ENCODE assay signal across 1 cellular context in genomic region chr3:12486001-12486400, GRCh38.
TF ChIP-seq lines count a peak whose summit lies in the region.

No MANE protein-coding gene starts in this region.

TF ChIP-seq in GM23338, 12 proteins besides CTCF, POLR2A, EP300 and RAD21 (continued from another document):
- TF ChIP-seq, protein P1, sequence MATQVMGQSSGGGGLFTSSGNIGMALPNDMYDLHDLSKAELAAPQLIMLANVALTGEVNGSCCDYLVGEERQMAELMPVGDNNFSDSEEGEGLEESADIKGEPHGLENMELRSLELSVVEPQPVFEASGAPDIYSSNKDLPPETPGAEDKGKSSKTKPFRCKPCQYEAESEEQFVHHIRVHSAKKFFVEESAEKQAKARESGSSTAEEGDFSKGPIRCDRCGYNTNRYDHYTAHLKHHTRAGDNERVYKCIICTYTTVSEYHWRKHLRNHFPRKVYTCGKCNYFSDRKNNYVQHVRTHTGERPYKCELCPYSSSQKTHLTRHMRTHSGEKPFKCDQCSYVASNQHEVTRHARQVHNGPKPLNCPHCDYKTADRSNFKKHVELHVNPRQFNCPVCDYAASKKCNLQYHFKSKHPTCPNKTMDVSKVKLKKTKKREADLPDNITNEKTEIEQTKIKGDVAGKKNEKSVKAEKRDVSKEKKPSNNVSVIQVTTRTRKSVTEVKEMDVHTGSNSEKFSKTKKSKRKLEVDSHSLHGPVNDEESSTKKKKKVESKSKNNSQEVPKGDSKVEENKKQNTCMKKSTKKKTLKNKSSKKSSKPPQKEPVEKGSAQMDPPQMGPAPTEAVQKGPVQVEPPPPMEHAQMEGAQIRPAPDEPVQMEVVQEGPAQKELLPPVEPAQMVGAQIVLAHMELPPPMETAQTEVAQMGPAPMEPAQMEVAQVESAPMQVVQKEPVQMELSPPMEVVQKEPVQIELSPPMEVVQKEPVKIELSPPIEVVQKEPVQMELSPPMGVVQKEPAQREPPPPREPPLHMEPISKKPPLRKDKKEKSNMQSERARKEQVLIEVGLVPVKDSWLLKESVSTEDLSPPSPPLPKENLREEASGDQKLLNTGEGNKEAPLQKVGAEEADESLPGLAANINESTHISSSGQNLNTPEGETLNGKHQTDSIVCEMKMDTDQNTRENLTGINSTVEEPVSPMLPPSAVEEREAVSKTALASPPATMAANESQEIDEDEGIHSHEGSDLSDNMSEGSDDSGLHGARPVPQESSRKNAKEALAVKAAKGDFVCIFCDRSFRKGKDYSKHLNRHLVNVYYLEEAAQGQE (IDR thresholded peaks at IDR 0.05; ENCODE audit: unreplicated experiment): no peak
- TF ChIP-seq ZNF462 (CRISPR knock-in tag; IDR thresholded peaks at IDR 0.05): no peak
- no peak for TF ChIP-seq EZH2phosphoT487 (IDR thresholded peaks at IDR 0.05; ENCODE audit: unreplicated experiment)
- TF ChIP-seq ZNF331 (CRISPR knock-in tag; IDR thresholded peaks at IDR 0.05; ENCODE audit: low read depth): no peak
- no peak for TF ChIP-seq STAT1 (IDR thresholded peaks at IDR 0.05; ENCODE audit: unreplicated experiment)
- TF ChIP-seq JUNB (IDR thresholded peaks at IDR 0.05; ENCODE audit: unreplicated experiment): no peak
